In the genomic region with DNA sequence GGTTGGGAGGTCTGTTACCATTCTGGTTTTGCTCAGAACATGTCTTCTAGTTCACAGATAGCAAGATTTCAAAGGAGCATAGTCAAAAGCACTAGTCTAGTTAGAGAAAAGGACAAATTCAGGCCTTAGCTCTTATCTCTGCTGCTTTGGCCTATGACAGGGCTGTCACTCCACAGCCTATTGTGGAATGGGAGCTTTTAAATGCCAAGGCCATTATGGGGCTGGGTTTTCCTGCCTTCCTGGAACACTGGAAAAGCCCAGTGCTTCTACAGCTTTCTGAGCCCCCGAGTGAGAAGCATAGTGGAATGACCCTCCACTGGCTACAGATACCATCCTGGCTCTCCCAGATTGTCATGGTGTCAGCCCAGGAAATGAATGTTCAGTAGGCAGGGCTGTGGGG, we compare ENCODE assay signal across 1 cellular context.
TF ChIP-seq lines count a peak whose summit lies in the region.

No MANE protein-coding gene starts in this region.

TF ChIP-seq in K562, 482 proteins besides CTCF, POLR2A, EP300 and RAD21:
- TF ChIP-seq, protein P1, sequence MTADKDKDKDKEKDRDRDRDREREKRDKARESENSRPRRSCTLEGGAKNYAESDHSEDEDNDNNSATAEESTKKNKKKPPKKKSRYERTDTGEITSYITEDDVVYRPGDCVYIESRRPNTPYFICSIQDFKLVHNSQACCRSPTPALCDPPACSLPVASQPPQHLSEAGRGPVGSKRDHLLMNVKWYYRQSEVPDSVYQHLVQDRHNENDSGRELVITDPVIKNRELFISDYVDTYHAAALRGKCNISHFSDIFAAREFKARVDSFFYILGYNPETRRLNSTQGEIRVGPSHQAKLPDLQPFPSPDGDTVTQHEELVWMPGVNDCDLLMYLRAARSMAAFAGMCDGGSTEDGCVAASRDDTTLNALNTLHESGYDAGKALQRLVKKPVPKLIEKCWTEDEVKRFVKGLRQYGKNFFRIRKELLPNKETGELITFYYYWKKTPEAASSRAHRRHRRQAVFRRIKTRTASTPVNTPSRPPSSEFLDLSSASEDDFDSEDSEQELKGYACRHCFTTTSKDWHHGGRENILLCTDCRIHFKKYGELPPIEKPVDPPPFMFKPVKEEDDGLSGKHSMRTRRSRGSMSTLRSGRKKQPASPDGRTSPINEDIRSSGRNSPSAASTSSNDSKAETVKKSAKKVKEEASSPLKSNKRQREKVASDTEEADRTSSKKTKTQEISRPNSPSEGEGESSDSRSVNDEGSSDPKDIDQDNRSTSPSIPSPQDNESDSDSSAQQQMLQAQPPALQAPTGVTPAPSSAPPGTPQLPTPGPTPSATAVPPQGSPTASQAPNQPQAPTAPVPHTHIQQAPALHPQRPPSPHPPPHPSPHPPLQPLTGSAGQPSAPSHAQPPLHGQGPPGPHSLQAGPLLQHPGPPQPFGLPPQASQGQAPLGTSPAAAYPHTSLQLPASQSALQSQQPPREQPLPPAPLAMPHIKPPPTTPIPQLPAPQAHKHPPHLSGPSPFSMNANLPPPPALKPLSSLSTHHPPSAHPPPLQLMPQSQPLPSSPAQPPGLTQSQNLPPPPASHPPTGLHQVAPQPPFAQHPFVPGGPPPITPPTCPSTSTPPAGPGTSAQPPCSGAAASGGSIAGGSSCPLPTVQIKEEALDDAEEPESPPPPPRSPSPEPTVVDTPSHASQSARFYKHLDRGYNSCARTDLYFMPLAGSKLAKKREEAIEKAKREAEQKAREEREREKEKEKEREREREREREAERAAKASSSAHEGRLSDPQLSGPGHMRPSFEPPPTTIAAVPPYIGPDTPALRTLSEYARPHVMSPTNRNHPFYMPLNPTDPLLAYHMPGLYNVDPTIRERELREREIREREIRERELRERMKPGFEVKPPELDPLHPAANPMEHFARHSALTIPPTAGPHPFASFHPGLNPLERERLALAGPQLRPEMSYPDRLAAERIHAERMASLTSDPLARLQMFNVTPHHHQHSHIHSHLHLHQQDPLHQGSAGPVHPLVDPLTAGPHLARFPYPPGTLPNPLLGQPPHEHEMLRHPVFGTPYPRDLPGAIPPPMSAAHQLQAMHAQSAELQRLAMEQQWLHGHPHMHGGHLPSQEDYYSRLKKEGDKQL (CRISPR knock-in tag; IDR thresholded peaks at IDR 0.05; ENCODE audit: borderline replicate concordance): no peak
- no peak for TF ChIP-seq CSDE1 (IDR thresholded peaks at IDR 0.05)
- TF ChIP-seq, protein P2, sequence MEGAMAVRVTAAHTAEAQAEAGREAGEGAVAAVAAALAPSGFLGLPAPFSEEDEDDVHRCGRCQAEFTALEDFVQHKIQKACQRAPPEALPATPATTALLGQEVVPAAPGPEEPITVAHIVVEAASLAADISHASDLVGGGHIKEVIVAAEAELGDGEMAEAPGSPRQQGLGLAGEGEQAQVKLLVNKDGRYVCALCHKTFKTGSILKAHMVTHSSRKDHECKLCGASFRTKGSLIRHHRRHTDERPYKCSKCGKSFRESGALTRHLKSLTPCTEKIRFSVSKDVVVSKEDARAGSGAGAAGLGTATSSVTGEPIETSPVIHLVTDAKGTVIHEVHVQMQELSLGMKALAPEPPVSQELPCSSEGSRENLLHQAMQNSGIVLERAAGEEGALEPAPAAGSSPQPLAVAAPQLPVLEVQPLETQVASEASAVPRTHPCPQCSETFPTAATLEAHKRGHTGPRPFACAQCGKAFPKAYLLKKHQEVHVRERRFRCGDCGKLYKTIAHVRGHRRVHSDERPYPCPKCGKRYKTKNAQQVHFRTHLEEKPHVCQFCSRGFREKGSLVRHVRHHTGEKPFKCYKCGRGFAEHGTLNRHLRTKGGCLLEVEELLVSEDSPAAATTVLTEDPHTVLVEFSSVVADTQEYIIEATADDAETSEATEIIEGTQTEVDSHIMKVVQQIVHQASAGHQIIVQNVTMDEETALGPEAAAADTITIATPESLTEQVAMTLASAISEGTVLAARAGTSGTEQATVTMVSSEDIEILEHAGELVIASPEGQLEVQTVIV (CRISPR knock-in tag; IDR thresholded peaks at IDR 0.05; ENCODE audit: borderline replicate concordance): no peak
- TF ChIP-seq, protein P3, sequence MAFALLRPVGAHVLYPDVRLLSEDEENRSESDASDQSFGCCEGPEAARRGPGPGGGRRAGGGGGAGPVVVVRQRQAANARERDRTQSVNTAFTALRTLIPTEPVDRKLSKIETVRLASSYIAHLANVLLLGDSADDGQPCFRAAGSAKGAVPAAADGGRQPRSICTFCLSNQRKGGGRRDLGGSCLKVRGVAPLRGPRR (CRISPR knock-in tag; IDR thresholded peaks at IDR 0.05): no peak
- no peak for TF ChIP-seq ZBTB8A (IDR thresholded peaks at IDR 0.05; ENCODE audit: partially characterized antibody)
- TF ChIP-seq SMAD1 (IDR thresholded peaks at IDR 0.05; ENCODE audit: low read depth, low read length, partially characterized antibody): no peak
- no peak for TF ChIP-seq ZNF717 (CRISPR knock-in tag; IDR thresholded peaks at IDR 0.05)
- peak; percentile 56; the same call in 1 of the 2 replicates for TF ChIP-seq POLR2AphosphoS5 (IDR thresholded peaks at IDR 0.05; ENCODE audit: control insufficient read depth, insufficient read depth, low read depth, low read length)
- TF ChIP-seq MBD2 (IDR thresholded peaks at IDR 0.05; ENCODE audit: borderline replicate concordance, low read depth): no peak
- TF ChIP-seq, protein P4, sequence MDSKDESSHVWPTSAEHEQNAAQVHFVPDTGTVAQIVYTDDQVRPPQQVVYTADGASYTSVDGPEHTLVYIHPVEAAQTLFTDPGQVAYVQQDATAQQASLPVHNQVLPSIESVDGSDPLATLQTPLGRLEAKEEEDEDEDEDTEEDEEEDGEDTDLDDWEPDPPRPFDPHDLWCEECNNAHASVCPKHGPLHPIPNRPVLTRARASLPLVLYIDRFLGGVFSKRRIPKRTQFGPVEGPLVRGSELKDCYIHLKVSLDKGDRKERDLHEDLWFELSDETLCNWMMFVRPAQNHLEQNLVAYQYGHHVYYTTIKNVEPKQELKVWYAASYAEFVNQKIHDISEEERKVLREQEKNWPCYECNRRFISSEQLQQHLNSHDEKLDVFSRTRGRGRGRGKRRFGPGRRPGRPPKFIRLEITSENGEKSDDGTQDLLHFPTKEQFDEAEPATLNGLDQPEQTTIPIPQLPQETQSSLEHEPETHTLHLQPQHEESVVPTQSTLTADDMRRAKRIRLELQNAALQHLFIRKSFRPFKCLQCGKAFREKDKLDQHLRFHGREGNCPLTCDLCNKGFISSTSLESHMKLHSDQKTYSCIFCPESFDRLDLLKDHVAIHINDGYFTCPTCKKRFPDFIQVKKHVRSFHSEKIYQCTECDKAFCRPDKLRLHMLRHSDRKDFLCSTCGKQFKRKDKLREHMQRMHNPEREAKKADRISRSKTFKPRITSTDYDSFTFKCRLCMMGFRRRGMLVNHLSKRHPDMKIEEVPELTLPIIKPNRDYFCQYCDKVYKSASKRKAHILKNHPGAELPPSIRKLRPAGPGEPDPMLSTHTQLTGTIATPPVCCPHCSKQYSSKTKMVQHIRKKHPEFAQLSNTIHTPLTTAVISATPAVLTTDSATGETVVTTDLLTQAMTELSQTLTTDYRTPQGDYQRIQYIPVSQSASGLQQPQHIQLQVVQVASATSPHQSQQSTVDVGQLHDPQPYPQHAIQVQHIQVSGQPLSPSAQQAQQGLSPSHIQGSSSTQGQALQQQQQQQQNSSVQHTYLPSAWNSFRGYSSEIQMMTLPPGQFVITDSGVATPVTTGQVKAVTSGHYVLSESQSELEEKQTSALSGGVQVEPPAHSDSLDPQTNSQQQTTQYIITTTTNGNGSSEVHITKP (IDR thresholded peaks at IDR 0.05; ENCODE audit: partially characterized antibody): peak; percentile 16
- TF ChIP-seq SOX6 (IDR thresholded peaks at IDR 0.05): no peak
